8 cellular contexts compared by ENCODE assay signal in the genomic region with DNA sequence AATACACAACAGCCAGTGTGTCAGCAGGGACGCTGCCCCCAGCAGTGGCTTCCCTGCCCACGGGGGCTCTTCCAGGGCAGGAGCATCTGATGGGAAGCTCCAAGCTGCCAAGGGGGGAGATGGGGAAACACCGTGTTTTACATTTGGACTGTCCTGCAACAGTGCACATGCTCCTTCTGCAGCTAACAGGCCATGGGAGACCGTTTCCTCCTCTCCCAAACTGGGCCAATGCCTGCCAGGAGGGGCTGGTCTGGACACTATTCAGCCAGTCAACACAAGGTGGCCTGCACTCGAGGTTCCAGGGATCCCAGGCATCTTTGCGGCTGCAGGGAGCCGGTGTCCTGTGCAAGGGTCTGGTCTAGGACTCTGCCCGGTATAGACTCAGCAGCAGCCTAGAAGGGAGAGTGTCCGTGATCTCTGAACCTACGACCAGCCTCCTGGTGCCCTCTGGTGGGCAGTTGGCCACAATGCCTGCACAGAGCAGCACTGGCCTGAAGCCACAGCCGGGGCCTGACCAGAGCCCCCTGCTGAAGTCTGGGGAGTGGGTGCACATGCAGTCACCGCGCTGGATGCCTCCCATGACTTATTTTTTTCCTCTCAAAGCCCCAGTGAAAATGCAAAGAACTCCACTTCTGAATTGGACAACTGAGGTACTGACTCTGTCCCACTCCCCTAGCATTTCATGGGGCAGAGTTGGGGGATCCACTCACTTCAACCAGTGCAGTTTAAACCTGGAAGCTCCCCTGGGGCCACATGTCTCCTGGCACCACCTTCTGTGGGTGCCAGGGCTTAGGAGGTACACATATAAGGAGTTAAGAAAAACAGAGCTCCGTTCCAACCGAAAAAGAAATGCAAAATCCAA. TPM values are rescaled to one million over a fixed set of nuclear protein-coding genes. Genes with fewer than 3 reads are reported as not detected.
DNase-seq lines count a peak whose midpoint lies in the region; ATAC-seq, FAIRE-seq and TF ChIP-seq lines count a peak whose summit lies in the region.

No MANE protein-coding gene starts in this region.

- no peak overlapping the region for H2AFZ ChIP-seq in K562 (ENCODE audit: low read depth, low read length)
- no peak overlapping the region for H2AFZ ChIP-seq in smooth muscle cell (ENCODE audit: low read depth)

- peak; percentile 39 to 69; a peak in 3 of 4 replicates for TF ChIP-seq RAD21 in K562 (CRISPR knock-in tag; conservative IDR thresholded peaks at IDR 0.05 in 1 of 2, IDR thresholded peaks at IDR 0.05 in 1 of 2)

- peaks cover 36% of the 10 kb centered on the region; the same call in 1 of the 2 replicates for H3K4me1 ChIP-seq in HUES6 (ENCODE audit: control insufficient read depth, insufficient read depth, low read length)
- peaks cover 13 to 40% of the 10 kb centered on the region in 2 experiments; a peak in 4 of 5 replicates for H3K4me1 ChIP-seq in K562 (replicated peaks in 1 of 2; ENCODE audit: control insufficient read depth in 2 of 2, insufficient read depth in 2 of 2, low read length in 2 of 2)
- H3K4me1 ChIP-seq in smooth muscle cell (ENCODE audit: low read depth), result no peaks in the 10 kb centered on the region

- CTCF ChIA-PET in GM10248 (lab: Yijun Ruan, JAX), result interaction anchor here (0.7 to 2.4 kb wide), 10 partner anchors 9 to 345 kb away, joined by 3 to 10 read pairs (median 4); no protein-coding TSS in a partner anchor
- CTCF ChIA-PET in K562 (lab: Yijun Ruan, JAX; ENCODE audit: low intra/inter-chr PET ratio), result interaction anchor here (0.6 to 0.8 kb wide), 5 partner anchors 89 to 346 kb away, joined by 3 to 4 read pairs (median 3); no protein-coding TSS in a partner anchor

- H3K4me3 ChIP-seq in HUES6 (ENCODE audit: low read depth, low read length) (no peak overlapping the region), K562 (no peak overlapping the region), smooth muscle cell (no peak overlapping the region)

- no peaks in the 10 kb centered on the region for H3K79me2 ChIP-seq in K562 (ENCODE audit: control insufficient read depth, insufficient read depth, low read length)
- no peaks in the 10 kb centered on the region for H3K79me2 ChIP-seq in smooth muscle cell (ENCODE audit: low read depth)

- POLR2A ChIA-PET in GM10248 (lab: Yijun Ruan, JAX), result no interaction called here
- POLR2A ChIA-PET in K562 (lab: Yijun Ruan, JAX), result interaction anchor here (0.6 to 2.6 kb wide), 7 partner anchors 9 to 198 kb away, joined by 3 to 14 read pairs (median 4); no protein-coding TSS in a partner anchor

- no peak for TF ChIP-seq EP300 in K562 (IDR thresholded peaks at IDR 0.05; ENCODE audit: low read length)

- no peak overlapping the region; the same call in 1 of the 2 replicates for H3K4me2 ChIP-seq in K562 (ENCODE audit: insufficient read depth, low read length)
- no peak overlapping the region for H3K4me2 ChIP-seq in smooth muscle cell

- H3K9ac ChIP-seq in HUES6 (ENCODE audit: low read length) (peak overlapping the region; percentile 15), K562 (ENCODE audit: insufficient read depth in 1 of 2, low read depth in 2 of 2, low read length in 2 of 2) (no peak overlapping the region), smooth muscle cell (ENCODE audit: low read depth) (no peak overlapping the region)

- H3K9me1 ChIP-seq in K562 (ENCODE audit: control insufficient read depth, insufficient read depth, low read length), result peaks cover 4% of the 10 kb centered on the region

- in situ Hi-C loops in K562 (cut with MboI), result loop anchor here (10.0 kb wide), 1 partner anchor 281 kb away; no protein-coding TSS in a partner anchor

- peak; percentile 78 for DNase-seq in GM10248 (ENCODE audit: extremely low spot score)
- DNase-seq in SKM-1 treated with dmso at 0.1 percent for 144 hours (lab: John Stamatoyannopoulos, UW; ENCODE audit: unreplicated experiment), result peak; percentile 60
- DNase-seq in K562 (ENCODE audit: extremely low read depth in 1 of 4, low spot score in 3 of 4), result peak; percentile 81 to 84 (median 82)
- DNase-seq in iPS DF 19.7 (ENCODE audit: low read depth, low spot score), result peak; percentile 42
- DNase-seq in smooth muscle cell (lab: John Stamatoyannopoulos, UW; ENCODE audit: unreplicated experiment), result peak; percentile 20
- no peak for DNase-seq in mesenteric fat pad (ENCODE audit: low spot score)
- no peak for DNase-seq in NCI-H2029 (lab: John Stamatoyannopoulos, UW)

- intact Hi-C loops in K562 (cut with micrococcal nuclease), result loop anchor here (10.0 kb wide), 1 partner anchor 281 kb away; no protein-coding TSS in a partner anchor

- no peaks in the 10 kb centered on the region for H3F3A ChIP-seq in smooth muscle cell (ENCODE audit: low read depth)

- peak; percentile 93 for FAIRE-seq in K562 (lab: Jason Lieb, UNC)

- H3K9me3 ChIP-seq in HUES6 (ENCODE audit: control insufficient read depth, insufficient read depth, low read depth, low read length), result no peaks in the 10 kb centered on the region
- no peaks in the 10 kb centered on the region for H3K9me3 ChIP-seq in K562 (replicated peaks; ENCODE audit: control insufficient read depth, insufficient read depth, low read depth, low read length)
- H3K9me3 ChIP-seq in smooth muscle cell (replicated peaks; ENCODE audit: low read depth), result no peaks in the 10 kb centered on the region

- H3K27ac ChIP-seq in HUES6 (ENCODE audit: low read depth, low read length), result no peak overlapping the region
- H3K27ac ChIP-seq in K562 (ENCODE audit: extremely low read depth, low read depth, low read length), result no peak overlapping the region
- no peak overlapping the region for H3K27ac ChIP-seq in smooth muscle cell (ENCODE audit: low read depth)

- WGBS in K562 (ENCODE audit: insufficient coverage, low coverage, missing lambda C conversion rate), result 53% methylated on average over 15 of the region's 15 CpGs
- WGBS in smooth muscle cell (ENCODE audit: low lambda C conversion rate), result 69% methylated on average over 15 of the region's 15 CpGs

- peak; percentile 79 for TF ChIP-seq POLR2A in K562 (conservative IDR thresholded peaks at IDR 0.05)

- H3K36me3 ChIP-seq in HUES6 (ENCODE audit: control insufficient read depth, insufficient read depth, low read length) (peaks cover 51% of the 10 kb centered on the region), K562 (ENCODE audit: control insufficient read depth, insufficient read depth, low read length) (peaks cover 51% of the 10 kb centered on the region), smooth muscle cell (ENCODE audit: low read depth) (no peaks in the 10 kb centered on the region)

- peak; percentile 94 for ATAC-seq in K562

- H3K27me3 ChIP-seq in HUES6 (ENCODE audit: control insufficient read depth, insufficient read depth, low read length), result no peaks in the 10 kb centered on the region
- H3K27me3 ChIP-seq in K562 (ENCODE audit: control insufficient read depth in 2 of 2, insufficient read depth in 2 of 2, low read length in 2 of 2), result no peaks in the 10 kb centered on the region
- no peaks in the 10 kb centered on the region for H3K27me3 ChIP-seq in smooth muscle cell (ENCODE audit: low read depth)

- TF ChIP-seq CTCF in GM10248 (IDR thresholded peaks at IDR 0.05; ENCODE audit: control extremely low read depth, extremely low read depth, low read depth, missing control alignments) (peak; percentile 84), K562 (IDR thresholded peaks at IDR 0.05 in 2 of 3, conservative IDR thresholded peaks at IDR 0.05 in 1 of 3; ENCODE audit: insufficient read depth in 2 of 3, low read depth in 1 of 3, low read length in 3 of 3) (peak; percentile 90 to 96 (median 94)), smooth muscle cell (IDR thresholded peaks at IDR 0.05; ENCODE audit: borderline replicate concordance, insufficient read depth, poor library complexity, severe bottlenecking) (peak; percentile 74)

- peaks cover 10% of the 10 kb centered on the region; the same call in 1 of the 2 replicates for H4K20me1 ChIP-seq in K562 (replicated peaks; ENCODE audit: control insufficient read depth, insufficient read depth, low read length)
- H4K20me1 ChIP-seq in smooth muscle cell (ENCODE audit: low read depth), result peaks cover 34% of the 10 kb centered on the region

- BruUV-seq in K562 (replicated peaks; lab: Mats Ljungman, UMichigan), result no TSS peak

RNA-seq across cellular contexts. Expression of a gene that starts 33.3 kb away (rescaled TPM):
- total RNA-seq in K562 (2011; cell fraction: chromatin; rRNA removed; ENCODE audit: low replicate concordance), result 86.3 and 153 TPM in 2 replicates
- total RNA-seq in K562 (2011; cell fraction: nucleolus; rRNA removed), result 101 and 112 TPM in 2 replicates
- total RNA-seq in K562 (2011; cell fraction: nucleoplasm; rRNA removed), result 95.8 and 102 TPM in 2 replicates
- total RNA-seq in K562 (2014; rRNA removed) (111 and 116 TPM in 2 replicates), K562 (2014; rRNA removed; fragmentation: Illumina TruSeq; extraction: Trizol) (108 and 111 TPM in 2 replicates), K562 (2015; rRNA removed; fragmentation: Illumina TruSeq; extraction: Trizol) (116 and 117 TPM in 2 replicates), K562 (2021) (258 and 292 TPM in 2 replicates), smooth muscle cell (35.2 and 44.5 TPM in 2 replicates), mesenteric fat pad (41.3 TPM)
- polyA plus RNA-seq in K562 (2011; rRNA removed) (59.5 and 105 TPM in 2 replicates), K562 (2014; fragmentation: Illumina TruSeq; extraction: Trizol) (209 and 213 TPM in 2 replicates), K562 (2014; fragmentation: Nextera tagmentation; extraction: Ambion mirVana) (100 to 1,000 TPM in 1 of 2 experiments, 10 to 100 TPM in 1; 31.8 to 203 TPM), K562 (2014; rRNA removed) (135 and 139 TPM in 2 replicates), smooth muscle cell (21.2 and 28.0 TPM in 2 replicates)
- polyA plus RNA-seq in K562 (2011; cell fraction: cytosol; rRNA removed), result 92.9 and 111 TPM in 2 replicates
- 136 and 155 TPM in 2 replicates for polyA plus RNA-seq in K562 (2011; cell fraction: nucleus; rRNA removed)
- 151 and 181 TPM in 2 replicates for polyA plus RNA-seq in K562 (2012)
- 69.1 and 75.9 TPM in 2 replicates for polyA minus RNA-seq in K562 (2011; rRNA and poly(A)+ RNA removed)
- polyA minus RNA-seq in K562 (2011; cell fraction: cytosol; rRNA and poly(A)+ RNA removed), result 121 and 149 TPM in 2 replicates
- polyA minus RNA-seq in K562 (2011; cell fraction: nucleus; rRNA and poly(A)+ RNA removed), result 21.8 and 35.7 TPM in 2 replicates

RNA-seq across cellular contexts. Expression of a gene that starts 34.1 kb away (rescaled TPM):
- not detected in 2 replicates for total RNA-seq in K562 (2011; cell fraction: chromatin; rRNA removed; ENCODE audit: low replicate concordance)
- total RNA-seq in K562 (2011; cell fraction: nucleolus; rRNA removed), result not detected in 2 replicates
- total RNA-seq in K562 (2011; cell fraction: nucleoplasm; rRNA removed), result not detected in 2 replicates
- total RNA-seq in K562 (2014; rRNA removed), result not detected in 2 replicates
- total RNA-seq in K562 (2014; rRNA removed; fragmentation: Illumina TruSeq; extraction: Trizol), result not detected in 2 replicates
- not detected in 2 replicates for total RNA-seq in K562 (2015; rRNA removed; fragmentation: Illumina TruSeq; extraction: Trizol)
- total RNA-seq in K562 (2021), result not detected in 2 replicates
- polyA plus RNA-seq in K562 (2011; rRNA removed), result not detected in 2 replicates
- not detected in 2 replicates for polyA plus RNA-seq in K562 (2011; cell fraction: cytosol; rRNA removed)
- not detected in 2 replicates for polyA plus RNA-seq in K562 (2011; cell fraction: nucleus; rRNA removed)
- polyA plus RNA-seq in K562 (2012), result not detected in 2 replicates
- polyA plus RNA-seq in K562 (2014; fragmentation: Illumina TruSeq; extraction: Trizol), result not detected in 2 replicates
- not detected for polyA plus RNA-seq in K562 (2014; fragmentation: Nextera tagmentation; extraction: Ambion mirVana)
- polyA plus RNA-seq in K562 (2014; rRNA removed), result not detected in 2 replicates
- not detected in 2 replicates for polyA minus RNA-seq in K562 (2011; rRNA and poly(A)+ RNA removed)
- polyA minus RNA-seq in K562 (2011; cell fraction: cytosol; rRNA and poly(A)+ RNA removed), result not detected in 2 replicates
- polyA minus RNA-seq in K562 (2011; cell fraction: nucleus; rRNA and poly(A)+ RNA removed), result not detected in 2 replicates
- not detected in 2 replicates for total RNA-seq in smooth muscle cell
- not detected in 2 replicates for polyA plus RNA-seq in smooth muscle cell
- not detected for total RNA-seq in mesenteric fat pad

Comparison
In these comparisons a context has a peak if more than half of its experiments do, and no peak if none do; other contexts are left out.
1. DNase-seq: peak in GM10248 (single experiment), SKM-1 treated with dmso at 0.1 percent for 144 hours (single experiment), K562 (4 of 4), iPS DF 19.7 (single experiment) and smooth muscle cell (single experiment); none in mesenteric fat pad (single experiment) and NCI-H2029 (single experiment).
2. Peak in every context shown above with its lines, with median percentiles within 50 percentile points of each other: CTCF ChIP-seq.